In the genomic region with DNA sequence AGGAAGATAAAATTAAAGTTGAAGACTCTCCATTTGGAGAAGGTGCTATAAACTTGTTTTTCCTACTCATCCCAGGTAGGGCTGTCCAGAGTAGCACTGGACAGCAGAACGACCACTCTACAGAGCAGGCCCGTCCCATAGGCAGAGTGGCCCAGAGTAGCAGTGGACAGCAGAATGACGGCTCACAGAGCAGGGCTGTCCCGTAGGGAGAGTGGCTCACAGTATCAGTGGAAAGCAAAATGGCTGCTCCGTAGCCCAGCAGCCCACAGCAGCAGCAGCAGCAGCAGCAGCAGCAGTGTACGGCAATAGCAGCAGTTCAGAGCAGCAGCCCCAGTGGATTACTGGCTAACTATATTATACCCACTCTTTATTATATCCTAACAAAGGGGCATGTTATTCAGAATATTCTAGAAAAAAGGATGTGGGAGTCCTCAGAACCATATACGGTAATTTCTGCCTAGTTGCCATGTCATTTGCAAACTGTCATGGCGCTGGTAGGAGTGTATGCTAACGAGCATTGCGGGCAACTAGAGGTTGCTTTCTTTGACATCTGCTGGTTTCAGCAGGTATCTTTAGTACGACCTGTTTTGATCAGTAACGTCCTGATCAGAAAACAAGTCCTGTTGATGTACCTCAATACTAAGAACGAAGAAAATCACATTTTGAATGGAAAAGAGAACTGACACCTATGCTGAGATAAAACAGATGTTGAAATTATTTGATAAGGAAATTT, we compare ENCODE assay signal across 1 cellular context.
TF ChIP-seq lines count a peak whose summit lies in the region.

No MANE protein-coding gene starts in this region.

TF ChIP-seq in H1, 55 proteins besides CTCF, POLR2A, EP300 and RAD21:
- TF ChIP-seq SP2 (IDR thresholded peaks at IDR 0.05; ENCODE audit: low read length) (no peak), EZH2 (IDR thresholded peaks at IDR 0.05; ENCODE audit: low read depth, low read length, severe bottlenecking) (no peak), POU5F1 (IDR thresholded peaks at IDR 0.05; ENCODE audit: low read depth, low read length) (no peak), EGR1 (IDR thresholded peaks at IDR 0.05; ENCODE audit: borderline replicate concordance, low read depth, low read length) (no peak), ASH2L (IDR thresholded peaks at IDR 0.05; ENCODE audit: low read length) (no peak), POLR2AphosphoS5 (IDR thresholded peaks at IDR 0.05; ENCODE audit: low read depth, low read length) (no peak), SIN3A (conservative IDR thresholded peaks at IDR 0.05 in 1 of 2, IDR thresholded peaks at IDR 0.05 in 1 of 2; ENCODE audit: low read depth in 1 of 2, low read length in 2 of 2) (no peak), CHD1 (IDR thresholded peaks at IDR 0.05; ENCODE audit: low read depth, low read length) (no peak), TCF12 (IDR thresholded peaks at IDR 0.05; ENCODE audit: low read depth, low read length) (no peak), KDM5A (IDR thresholded peaks at IDR 0.05; ENCODE audit: low read length) (no peak)
- TF ChIP-seq, protein P1, sequence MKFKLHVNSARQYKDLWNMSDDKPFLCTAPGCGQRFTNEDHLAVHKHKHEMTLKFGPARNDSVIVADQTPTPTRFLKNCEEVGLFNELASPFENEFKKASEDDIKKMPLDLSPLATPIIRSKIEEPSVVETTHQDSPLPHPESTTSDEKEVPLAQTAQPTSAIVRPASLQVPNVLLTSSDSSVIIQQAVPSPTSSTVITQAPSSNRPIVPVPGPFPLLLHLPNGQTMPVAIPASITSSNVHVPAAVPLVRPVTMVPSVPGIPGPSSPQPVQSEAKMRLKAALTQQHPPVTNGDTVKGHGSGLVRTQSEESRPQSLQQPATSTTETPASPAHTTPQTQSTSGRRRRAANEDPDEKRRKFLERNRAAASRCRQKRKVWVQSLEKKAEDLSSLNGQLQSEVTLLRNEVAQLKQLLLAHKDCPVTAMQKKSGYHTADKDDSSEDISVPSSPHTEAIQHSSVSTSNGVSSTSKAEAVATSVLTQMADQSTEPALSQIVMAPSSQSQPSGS (IDR thresholded peaks at IDR 0.05; ENCODE audit: low read length): no peak
- TF ChIP-seq, protein P2, sequence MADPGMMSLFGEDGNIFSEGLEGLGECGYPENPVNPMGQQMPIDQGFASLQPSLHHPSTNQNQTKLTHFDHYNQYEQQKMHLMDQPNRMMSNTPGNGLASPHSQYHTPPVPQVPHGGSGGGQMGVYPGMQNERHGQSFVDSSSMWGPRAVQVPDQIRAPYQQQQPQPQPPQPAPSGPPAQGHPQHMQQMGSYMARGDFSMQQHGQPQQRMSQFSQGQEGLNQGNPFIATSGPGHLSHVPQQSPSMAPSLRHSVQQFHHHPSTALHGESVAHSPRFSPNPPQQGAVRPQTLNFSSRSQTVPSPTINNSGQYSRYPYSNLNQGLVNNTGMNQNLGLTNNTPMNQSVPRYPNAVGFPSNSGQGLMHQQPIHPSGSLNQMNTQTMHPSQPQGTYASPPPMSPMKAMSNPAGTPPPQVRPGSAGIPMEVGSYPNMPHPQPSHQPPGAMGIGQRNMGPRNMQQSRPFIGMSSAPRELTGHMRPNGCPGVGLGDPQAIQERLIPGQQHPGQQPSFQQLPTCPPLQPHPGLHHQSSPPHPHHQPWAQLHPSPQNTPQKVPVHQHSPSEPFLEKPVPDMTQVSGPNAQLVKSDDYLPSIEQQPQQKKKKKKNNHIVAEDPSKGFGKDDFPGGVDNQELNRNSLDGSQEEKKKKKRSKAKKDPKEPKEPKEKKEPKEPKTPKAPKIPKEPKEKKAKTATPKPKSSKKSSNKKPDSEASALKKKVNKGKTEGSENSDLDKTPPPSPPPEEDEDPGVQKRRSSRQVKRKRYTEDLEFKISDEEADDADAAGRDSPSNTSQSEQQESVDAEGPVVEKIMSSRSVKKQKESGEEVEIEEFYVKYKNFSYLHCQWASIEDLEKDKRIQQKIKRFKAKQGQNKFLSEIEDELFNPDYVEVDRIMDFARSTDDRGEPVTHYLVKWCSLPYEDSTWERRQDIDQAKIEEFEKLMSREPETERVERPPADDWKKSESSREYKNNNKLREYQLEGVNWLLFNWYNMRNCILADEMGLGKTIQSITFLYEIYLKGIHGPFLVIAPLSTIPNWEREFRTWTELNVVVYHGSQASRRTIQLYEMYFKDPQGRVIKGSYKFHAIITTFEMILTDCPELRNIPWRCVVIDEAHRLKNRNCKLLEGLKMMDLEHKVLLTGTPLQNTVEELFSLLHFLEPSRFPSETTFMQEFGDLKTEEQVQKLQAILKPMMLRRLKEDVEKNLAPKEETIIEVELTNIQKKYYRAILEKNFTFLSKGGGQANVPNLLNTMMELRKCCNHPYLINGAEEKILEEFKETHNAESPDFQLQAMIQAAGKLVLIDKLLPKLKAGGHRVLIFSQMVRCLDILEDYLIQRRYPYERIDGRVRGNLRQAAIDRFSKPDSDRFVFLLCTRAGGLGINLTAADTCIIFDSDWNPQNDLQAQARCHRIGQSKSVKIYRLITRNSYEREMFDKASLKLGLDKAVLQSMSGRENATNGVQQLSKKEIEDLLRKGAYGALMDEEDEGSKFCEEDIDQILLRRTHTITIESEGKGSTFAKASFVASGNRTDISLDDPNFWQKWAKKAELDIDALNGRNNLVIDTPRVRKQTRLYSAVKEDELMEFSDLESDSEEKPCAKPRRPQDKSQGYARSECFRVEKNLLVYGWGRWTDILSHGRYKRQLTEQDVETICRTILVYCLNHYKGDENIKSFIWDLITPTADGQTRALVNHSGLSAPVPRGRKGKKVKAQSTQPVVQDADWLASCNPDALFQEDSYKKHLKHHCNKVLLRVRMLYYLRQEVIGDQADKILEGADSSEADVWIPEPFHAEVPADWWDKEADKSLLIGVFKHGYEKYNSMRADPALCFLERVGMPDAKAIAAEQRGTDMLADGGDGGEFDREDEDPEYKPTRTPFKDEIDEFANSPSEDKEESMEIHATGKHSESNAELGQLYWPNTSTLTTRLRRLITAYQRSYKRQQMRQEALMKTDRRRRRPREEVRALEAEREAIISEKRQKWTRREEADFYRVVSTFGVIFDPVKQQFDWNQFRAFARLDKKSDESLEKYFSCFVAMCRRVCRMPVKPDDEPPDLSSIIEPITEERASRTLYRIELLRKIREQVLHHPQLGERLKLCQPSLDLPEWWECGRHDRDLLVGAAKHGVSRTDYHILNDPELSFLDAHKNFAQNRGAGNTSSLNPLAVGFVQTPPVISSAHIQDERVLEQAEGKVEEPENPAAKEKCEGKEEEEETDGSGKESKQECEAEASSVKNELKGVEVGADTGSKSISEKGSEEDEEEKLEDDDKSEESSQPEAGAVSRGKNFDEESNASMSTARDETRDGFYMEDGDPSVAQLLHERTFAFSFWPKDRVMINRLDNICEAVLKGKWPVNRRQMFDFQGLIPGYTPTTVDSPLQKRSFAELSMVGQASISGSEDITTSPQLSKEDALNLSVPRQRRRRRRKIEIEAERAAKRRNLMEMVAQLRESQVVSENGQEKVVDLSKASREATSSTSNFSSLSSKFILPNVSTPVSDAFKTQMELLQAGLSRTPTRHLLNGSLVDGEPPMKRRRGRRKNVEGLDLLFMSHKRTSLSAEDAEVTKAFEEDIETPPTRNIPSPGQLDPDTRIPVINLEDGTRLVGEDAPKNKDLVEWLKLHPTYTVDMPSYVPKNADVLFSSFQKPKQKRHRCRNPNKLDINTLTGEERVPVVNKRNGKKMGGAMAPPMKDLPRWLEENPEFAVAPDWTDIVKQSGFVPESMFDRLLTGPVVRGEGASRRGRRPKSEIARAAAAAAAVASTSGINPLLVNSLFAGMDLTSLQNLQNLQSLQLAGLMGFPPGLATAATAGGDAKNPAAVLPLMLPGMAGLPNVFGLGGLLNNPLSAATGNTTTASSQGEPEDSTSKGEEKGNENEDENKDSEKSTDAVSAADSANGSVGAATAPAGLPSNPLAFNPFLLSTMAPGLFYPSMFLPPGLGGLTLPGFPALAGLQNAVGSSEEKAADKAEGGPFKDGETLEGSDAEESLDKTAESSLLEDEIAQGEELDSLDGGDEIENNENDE (IDR thresholded peaks at IDR 0.05; ENCODE audit: insufficient replicate concordance, low read length): no peak
- TF ChIP-seq, protein P3, sequence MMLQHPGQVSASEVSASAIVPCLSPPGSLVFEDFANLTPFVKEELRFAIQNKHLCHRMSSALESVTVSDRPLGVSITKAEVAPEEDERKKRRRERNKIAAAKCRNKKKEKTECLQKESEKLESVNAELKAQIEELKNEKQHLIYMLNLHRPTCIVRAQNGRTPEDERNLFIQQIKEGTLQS (IDR thresholded peaks at IDR 0.05; ENCODE audit: insufficient read depth, low read depth, low read length): no peak
- TF ChIP-seq, protein P4, sequence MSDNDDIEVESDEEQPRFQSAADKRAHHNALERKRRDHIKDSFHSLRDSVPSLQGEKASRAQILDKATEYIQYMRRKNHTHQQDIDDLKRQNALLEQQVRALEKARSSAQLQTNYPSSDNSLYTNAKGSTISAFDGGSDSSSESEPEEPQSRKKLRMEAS (IDR thresholded peaks at IDR 0.05): no peak
